24 cellular contexts compared by ENCODE assay signal in genomic region chr16:88993946-88994600, GRCh38. TPM values are rescaled to one million over a fixed set of nuclear protein-coding genes. Genes with fewer than 3 reads are reported as not detected.
"Had no signal": no experiment of that assay in that cellular context is flagged by ENCODE, and none has a peak within 500 bp of the region (broad histone marks: within the 10 kb centered on the region; RNA-seq: fewer than 3 reads in every experiment).

No MANE protein-coding gene starts in this region.

- H3K4me1 Mint-ChIP-seq: activated CD4-positive, alpha-beta T cell treated with anti-CD3 and anti-CD28 coated beads, Interleukin-2, amount 10 ng/mL, durations not matched to agents 24 days and 14 days had no signal

- H2AFZ ChIP-seq: PC-9 had no signal

- ATAC-seq: activated naive CD8-positive, alpha-beta T cell treated with anti-CD3 and anti-CD28 coated beads, Interleukin-2, amount 50 U/mL, for 24 hours; activated T-cell treated with anti-CD3 and anti-CD28 coated beads, Interleukin-2, amount 50 U/mL, for 4 hours had no signal

- H3K27me3 Mint-ChIP-seq: activated CD4-positive, alpha-beta T cell treated with anti-CD3 and anti-CD28 coated beads, Interleukin-2, amount 10 ng/mL, durations not matched to agents 24 days and 14 days had no signal

- H3K4me3 ChIP-seq: PC-9 had no signal

- H3K27ac Mint-ChIP-seq: activated B cell treated with CpG ODN at 0.5 μM for 24 hours; activated CD4-positive, alpha-beta memory T cell treated with anti-CD3 and anti-CD28 coated beads for 36 hours; activated CD4-positive, alpha-beta T cell treated with anti-CD3 and anti-CD28 coated beads, Interleukin-2, amount 10 ng/mL, durations not matched to agents 24 days and 14 days; activated naive CD8-positive, alpha-beta T cell treated with anti-CD3 and anti-CD28 coated beads, Interleukin-2, amount 50 U/mL, for 24 hours; T-cell had no signal

- H3K4me3 Mint-ChIP-seq: activated B cell treated with CpG ODN at 0.5 μM for 24 hours; activated CD4-positive, alpha-beta memory T cell treated with anti-CD3 and anti-CD28 coated beads for 36 hours; activated CD4-positive, alpha-beta T cell treated with anti-CD3 and anti-CD28 coated beads, Interleukin-2, amount 10 ng/mL, durations not matched to agents 24 days and 14 days; activated naive CD8-positive, alpha-beta T cell treated with anti-CD3 and anti-CD28 coated beads, Interleukin-2, amount 50 U/mL, for 24 hours; activated T-cell treated with anti-CD3 and anti-CD28 coated beads, Interleukin-2, amount 50 U/mL, for 4 hours; brain; central memory CD8-positive, alpha-beta T cell had no signal

- H3K36me3 Mint-ChIP-seq: activated CD4-positive, alpha-beta memory T cell treated with anti-CD3 and anti-CD28 coated beads for 36 hours had no signal

- H3K27ac ChIP-seq: PC-9 had no signal

- DNase-seq: activated B cell treated with CpG ODN at 0.5 μM for 24 hours; activated CD4-positive, alpha-beta memory T cell treated with anti-CD3 and anti-CD28 coated beads for 36 hours; activated CD4-positive, alpha-beta T cell treated with anti-CD3 and anti-CD28 coated beads for 1 hour; activated CD4-positive, alpha-beta T cell treated with anti-CD3 and anti-CD28 coated beads, Interleukin-2, amount 10 ng/mL, durations not matched to agents 24 days and 14 days; activated CD8-positive, alpha-beta memory T cell treated with anti-CD3 and anti-CD28 coated beads for 24 hours; activated effector memory CD4-positive, alpha-beta T cell treated with anti-CD3 and anti-CD28 coated beads, Interleukin-2, amount 50 U/mL, for 16 hours; activated naive CD4-positive, alpha-beta T cell treated with Interleukin-2 at 50 U/mL for 16 hours; activated naive CD8-positive, alpha-beta T cell treated with anti-CD3 and anti-CD28 coated beads, Interleukin-2, amount 50 U/mL, for 24 hours; activated T-cell treated with anti-CD3 and anti-CD28 coated beads, Interleukin-2, amount 50 U/mL, for 4 hours; amniotic stem cell; MM.1S; NCI-H1105 treated with DMSO at 0.1 percent for 48 hours; NCI-H1436 treated with DMSO at 0.1 percent for 48 hours; NCI-H187; NCI-H2081 treated with DMSO at 0.1 percent for 48 hours; NCI-H446; NCI-H524; PC-9; SIG-M5; T-cell; T-helper 2 cell; T1000 had no signal

- H3K4me2 ChIP-seq: PC-9 had no signal

RNA-seq across cellular contexts. Expression of gene CBFA2T3, which starts 17.1 kb away (rescaled TPM):
- total RNA-seq: activated CD4-positive, alpha-beta T cell treated with anti-CD3 and anti-CD28 coated beads, Interleukin-2, amount 10 ng/mL, durations not matched to agents 24 days and 14 days had no signal
